8 cellular contexts compared by ENCODE assay signal in the genomic region with DNA sequence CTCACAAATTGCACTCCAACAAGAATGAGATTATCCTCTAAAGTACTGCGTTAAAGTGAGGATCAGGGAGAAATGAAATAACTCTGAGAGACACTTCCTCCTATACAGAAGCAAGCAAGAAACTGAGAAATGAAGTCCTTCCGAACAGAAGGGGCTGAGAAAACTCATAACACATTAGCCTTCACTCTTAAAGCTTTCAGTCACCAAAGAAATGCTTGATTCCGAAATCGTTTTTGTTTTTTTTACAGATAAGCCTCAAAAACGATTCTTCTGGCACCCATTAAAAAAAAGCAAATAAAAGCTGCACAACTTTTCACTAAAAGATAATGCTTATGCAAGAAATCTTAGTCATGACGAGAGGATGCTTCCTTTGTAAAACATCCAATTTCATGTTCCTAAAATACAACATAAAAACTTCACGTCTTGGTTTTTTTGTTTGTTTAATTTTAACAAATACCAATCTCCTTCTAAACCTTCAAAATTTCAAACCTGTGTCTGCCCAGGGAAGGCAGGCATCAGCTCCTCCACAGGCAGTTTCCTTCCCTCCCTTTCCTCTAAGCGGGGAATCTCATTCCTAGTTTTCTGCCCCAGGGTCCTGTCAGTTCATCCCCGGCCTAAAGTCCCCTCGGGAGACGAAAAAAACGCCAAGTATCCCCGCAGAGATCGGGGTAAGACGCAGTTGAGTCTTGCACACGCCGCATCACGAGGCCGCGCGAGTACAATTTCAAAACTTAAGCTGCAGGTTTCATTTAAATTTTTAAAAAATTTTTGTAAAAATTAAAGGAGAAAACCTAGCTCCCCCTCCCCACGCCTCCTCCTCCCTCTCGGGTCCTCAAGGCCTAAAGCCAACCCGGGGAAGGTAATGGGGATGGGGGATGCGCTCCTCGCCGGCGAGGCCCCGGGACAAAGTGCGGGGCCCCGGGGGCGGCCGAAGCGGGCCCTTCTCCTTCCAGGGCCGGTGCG. TPM values are rescaled to one million over a fixed set of nuclear protein-coding genes. Genes with fewer than 3 reads are reported as not detected.
DNase-seq lines count a peak whose midpoint lies in the region; ATAC-seq, FAIRE-seq and TF ChIP-seq lines count a peak whose summit lies in the region.

No MANE protein-coding gene starts in this region.

- no peak for ATAC-seq in GM18502 (IDR thresholded peaks at IDR 0.05; ENCODE audit: poor library complexity, unreplicated experiment)

- H3K27ac ChIP-seq in PC-9 (peak overlapping the region; percentile 14), coronary artery (peak overlapping the region; percentile 84 to 96), vagina (peak overlapping the region; percentile 90)

- intact Hi-C loops in PC-9 (cut with micrococcal nuclease; ENCODE audit: unreplicated experiment): loop anchor here (5.0 kb wide), 3 partner anchors 56 to 336 kb away; a partner anchor contains a TSS
- intact Hi-C loops in vagina (cut with DNase I): loop anchor here (1.0 to 5.0 kb wide), 3 partner anchors 36 to 56 kb away; a partner anchor contains a TSS

- H3K9me3 ChIP-seq in PC-9 (ENCODE audit: insufficient read depth, low read depth) (no peaks in the 10 kb centered on the region), mononuclear cell (ENCODE audit: low read depth, low read length) (no peaks in the 10 kb centered on the region), vagina (no peaks in the 10 kb centered on the region)

- DNase-seq in AG08395 (ENCODE audit: low spot score) (peak; percentile 8), GM12891 (ENCODE audit: insufficient read length, low spot score) (no peak), PC-9 (no peak), coronary artery (ENCODE audit: low spot score) (no peak), vagina (ENCODE audit: extremely low spot score in 2 of 2) (no peak), T-helper 9 cell (no peak)

- BruUV-seq in PC-9 (replicated peaks; lab: Mats Ljungman, UMichigan): no TSS peak

- H3K9me2 ChIP-seq in PC-9 (ENCODE audit: insufficient read depth): no peaks in the 10 kb centered on the region

- FAIRE-seq in GM12891 (lab: Jason Lieb, UNC): no peak

- POLR2A ChIA-PET in PC-9 (lab: Charles Lee; ENCODE audit: unreplicated experiment): interaction anchor here (0.5 to 0.7 kb wide), 5 partner anchors 8 to 210 kb away, joined by 3 to 27 read pairs (median 5); no protein-coding TSS in a partner anchor

- TF ChIP-seq POLR2A in GM12891 (IDR thresholded peaks at IDR 0.05; ENCODE audit: low read depth, low read length) (no peak), vagina (IDR thresholded peaks at IDR 0.05) (no peak)

- H3K79me2 ChIP-seq in PC-9 (ENCODE audit: low read depth): peaks cover 55% of the 10 kb centered on the region

- H4K20me1 ChIP-seq in PC-9 (ENCODE audit: insufficient read depth): peaks cover 24% of the 10 kb centered on the region

- H3K4me3 ChIP-seq in PC-9: peak overlapping the region; percentile 84
- peak overlapping the region; percentile 93 for H3K4me3 ChIP-seq in coronary artery
- H3K4me3 ChIP-seq in mononuclear cell (ENCODE audit: low read length): peak overlapping the region; percentile 72
- peak overlapping the region; percentile 66 to 75 for H3K4me3 ChIP-seq in vagina

- peak overlapping the region; percentile 96 for H3K4me2 ChIP-seq in PC-9

- H3F3A ChIP-seq in PC-9 (ENCODE audit: insufficient read depth, low read depth): peaks cover 4% of the 10 kb centered on the region; the same call in 1 of the 2 replicates

- H3K27me3 ChIP-seq in PC-9 (ENCODE audit: insufficient read depth, low read depth) (no peaks in the 10 kb centered on the region), mononuclear cell (ENCODE audit: insufficient read depth, low read length) (no peaks in the 10 kb centered on the region), vagina (no peaks in the 10 kb centered on the region)

- TF ChIP-seq CTCF in PC-9 (conservative IDR thresholded peaks at IDR 0.05) (no peak), coronary artery (IDR thresholded peaks at IDR 0.05) (no peak), vagina (IDR thresholded peaks at IDR 0.05) (no peak)

- peaks cover 28% of the 10 kb centered on the region for H3K4me1 ChIP-seq in PC-9 (replicated peaks; ENCODE audit: insufficient read depth)
- peaks cover 51% of the 10 kb centered on the region for H3K4me1 ChIP-seq in mononuclear cell (ENCODE audit: insufficient read depth, low read length)
- H3K4me1 ChIP-seq in vagina: peaks cover 48% of the 10 kb centered on the region

- CTCF ChIA-PET in PC-9 (lab: Charles Lee): interaction anchor here (0.7 kb wide), 1 partner anchor 290 kb away, joined by 6 read pairs; no protein-coding TSS in a partner anchor

- H3K36me3 ChIP-seq in PC-9 (ENCODE audit: low read depth) (peaks cover 13% of the 10 kb centered on the region), vagina (peaks cover 0 to 15% of the 10 kb centered on the region in 2 donors)

- peak overlapping the region; percentile 81; the same call in 1 of the 2 replicates for H2AFZ ChIP-seq in PC-9

TF ChIP-seq in GM12891, 5 proteins besides CTCF, POLR2A, EP300 and RAD21:
- TF ChIP-seq POU2F2 (IDR thresholded peaks at IDR 0.05; ENCODE audit: low read depth, low read length) (no peak), PAX5 (IDR thresholded peaks at IDR 0.05; ENCODE audit: insufficient read depth, low read length, severe bottlenecking) (no peak), SPI1 (IDR thresholded peaks at IDR 0.05; ENCODE audit: low read depth, low read length) (peak; percentile 43; the same call in 1 of the 2 replicates), TAF1 (IDR thresholded peaks at IDR 0.05; ENCODE audit: low read depth, low read length) (no peak), POLR2AphosphoS5 (IDR thresholded peaks at IDR 0.05; ENCODE audit: low read depth, low read length) (no peak)

RNA-seq across cellular contexts. Expression of a gene that starts 1.1 kb away (rescaled TPM):
- polyA plus RNA-seq in GM12891 (2012; ENCODE audit: low read depth, missing spikeins): 25.9 TPM
- total RNA-seq in PC-9 (2021) (73.6 and 88.4 TPM in 2 replicates), mononuclear cell (52.2 TPM), vagina (45.4 TPM)

RNA-seq across cellular contexts. Expression of a gene that starts 36.5 kb away (rescaled TPM):
- polyA plus RNA-seq in GM12891 (2012; ENCODE audit: low read depth, missing spikeins): 40.6 TPM
- total RNA-seq in PC-9 (2021) (57.1 and 70.4 TPM in 2 replicates), mononuclear cell (60.7 TPM), vagina (57.0 TPM)

RNA-seq across cellular contexts. Expression of a gene that starts 57.4 kb away (rescaled TPM):
- 15.2 TPM for polyA plus RNA-seq in GM12891 (2012; ENCODE audit: low read depth, missing spikeins)
- total RNA-seq in PC-9 (2021) (43.9 and 49.2 TPM in 2 replicates), mononuclear cell (11.5 TPM), vagina (29.0 TPM)

Comparison
In these comparisons a context has a peak if more than half of its experiments do, and no peak if none do; other contexts are left out.
1. H3K27ac ChIP-seq: peak in every context shown above with its lines; median percentile 90 in coronary artery; 90 in vagina; 14 in PC-9.